Comparison of ENCODE assay signal across 9 cellular contexts in genomic region chr3:5198986-5199731, GRCh38. TPM values are rescaled to one million over a fixed set of nuclear protein-coding genes. Genes with fewer than 3 reads are reported as not detected.
DNase-seq lines count a peak whose midpoint lies in the region; ATAC-seq, FAIRE-seq and TF ChIP-seq lines count a peak whose summit lies in the region.
"Had no signal": no experiment of that assay in that cellular context is flagged by ENCODE, and none has a peak within 500 bp of the region (broad histone marks: within the 10 kb centered on the region; RNA-seq: fewer than 3 reads in every experiment).

No MANE protein-coding gene starts in this region.

- H3K4me3 Mint-ChIP-seq in activated T-cell treated with anti-CD3 and anti-CD28 coated beads, Interleukin-2, amount 50 U/mL, for 72 hours, result peak overlapping the region; percentile 83 to 91
- H3K4me3 Mint-ChIP-seq in activated B cell treated with CpG ODN at 0.5 μM for 24 hours, result peak overlapping the region; percentile 68
- H3K4me3 Mint-ChIP-seq in stimulated activated memory B cell treated with anti-CD40 and anti-IgM and Interleukin-4, amounts not matched to agents 10 μg/mL and 1 μg/mL and 100 μg/mL, for 72 hours, result peak overlapping the region; percentile 60

- ATAC-seq in activated T-cell treated with anti-CD3 and anti-CD28 coated beads, Interleukin-2, amount 50 U/mL, for 72 hours (replicated peaks in 1 of 2), result peak in 1 of 2 donors; percentile 10
- ATAC-seq in HG03159 (IDR thresholded peaks at IDR 0.05; ENCODE audit: unreplicated experiment) (peak; percentile 38), activated B cell treated with CpG ODN at 0.5 μM for 24 hours (ENCODE audit: low read depth) (peak; percentile 31)
- ATAC-seq in stimulated activated memory B cell treated with anti-CD40 and anti-IgM and Interleukin-4, amounts not matched to agents 10 μg/mL and 1 μg/mL and 100 μg/mL, for 72 hours, result peak; percentile 73

- no peak for FAIRE-seq in H54 (lab: Jason Lieb, UNC)

- peaks cover 16 to 46% (median 31%) of the 10 kb centered on the region in 4 donors for H3K4me1 ChIP-seq in stomach

- peak overlapping the region; percentile 100 for H3K27ac Mint-ChIP-seq in activated T-cell treated with anti-CD3 and anti-CD28 coated beads, Interleukin-2, amount 50 U/mL, for 72 hours
- H3K27ac Mint-ChIP-seq in activated B cell treated with CpG ODN at 0.5 μM for 24 hours, result peak overlapping the region; percentile 89
- H3K27ac Mint-ChIP-seq in stimulated activated memory B cell treated with anti-CD40 and anti-IgM and Interleukin-4, amounts not matched to agents 10 μg/mL and 1 μg/mL and 100 μg/mL, for 72 hours, result peak overlapping the region; percentile 92

- peaks cover 29 to 59% (median 54%) of the 10 kb centered on the region in 4 donors for H3K36me3 ChIP-seq in stomach

- peaks cover 89% of the 10 kb centered on the region for H3K4me1 Mint-ChIP-seq in activated T-cell treated with anti-CD3 and anti-CD28 coated beads, Interleukin-2, amount 50 U/mL, for 72 hours (ENCODE audit: low read depth)
- peaks cover 84% of the 10 kb centered on the region for H3K4me1 Mint-ChIP-seq in activated B cell treated with CpG ODN at 0.5 μM for 24 hours
- peaks cover 83% of the 10 kb centered on the region for H3K4me1 Mint-ChIP-seq in stimulated activated memory B cell treated with anti-CD40 and anti-IgM and Interleukin-4, amounts not matched to agents 10 μg/mL and 1 μg/mL and 100 μg/mL, for 72 hours

- peaks cover 34 to 77% of the 10 kb centered on the region in 2 donors for H3K36me3 Mint-ChIP-seq in activated T-cell treated with anti-CD3 and anti-CD28 coated beads, Interleukin-2, amount 50 U/mL, for 72 hours (ENCODE audit: insufficient read depth in 2 of 2)
- peaks cover 89% of the 10 kb centered on the region for H3K36me3 Mint-ChIP-seq in activated B cell treated with CpG ODN at 0.5 μM for 24 hours (ENCODE audit: low read depth)
- H3K36me3 Mint-ChIP-seq in stimulated activated memory B cell treated with anti-CD40 and anti-IgM and Interleukin-4, amounts not matched to agents 10 μg/mL and 1 μg/mL and 100 μg/mL, for 72 hours, result peaks cover 82% of the 10 kb centered on the region

- no peaks in the 10 kb centered on the region for H3K27me3 Mint-ChIP-seq in activated T-cell treated with anti-CD3 and anti-CD28 coated beads, Interleukin-2, amount 50 U/mL, for 72 hours (ENCODE audit: low read depth)
- no peaks in the 10 kb centered on the region for H3K27me3 Mint-ChIP-seq in activated B cell treated with CpG ODN at 0.5 μM for 24 hours
- H3K27me3 Mint-ChIP-seq in stimulated activated memory B cell treated with anti-CD40 and anti-IgM and Interleukin-4, amounts not matched to agents 10 μg/mL and 1 μg/mL and 100 μg/mL, for 72 hours, result no peaks in the 10 kb centered on the region

- no peaks in the 10 kb centered on the region for H3K9me3 ChIP-seq in stomach

- TF ChIP-seq CTCF in activated B cell treated with CpG ODN at 0.5 μM for 24 hours (IDR thresholded peaks at IDR 0.05) (no peak), stomach (IDR thresholded peaks at IDR 0.05) (no peak)

- POLR2A ChIA-PET in activated B cell treated with CpG ODN at 0.5 μM for 24 hours (lab: Charles Lee), result interaction anchor here (0.6 to 6.2 kb wide), 5 partner anchors 12 to 705 kb away, joined by 7 to 129 read pairs (median 13); partner anchors contain the start of genes BHLHE40 and EDEM1

- TF ChIP-seq POLR2A in H54 (IDR thresholded peaks at IDR 0.05; ENCODE audit: low read depth, low read length) (no peak), stomach (IDR thresholded peaks at IDR 0.05) (no peak)

- CTCF ChIA-PET in activated B cell treated with CpG ODN at 0.5 μM for 24 hours (lab: Charles Lee), result interaction anchor here (1.0 kb wide), 1 partner anchor 11 kb away, joined by 3 read pairs; no protein-coding TSS in a partner anchor

- TF ChIP-seq EP300 in stomach (IDR thresholded peaks at IDR 0.05), result no peak

- peak; percentile 28 to 47 for DNase-seq in activated T-cell treated with anti-CD3 and anti-CD28 coated beads, Interleukin-2, amount 50 U/mL, for 72 hours
- DNase-seq in activated T-cell treated with anti-CD3 and anti-CD28 coated beads for 4 hours (no peak), activated B cell treated with CpG ODN at 0.5 μM for 24 hours (no peak), H54 (ENCODE audit: insufficient read length, low spot score) (no peak), stomach (no peak), DMS153 treated with DMSO at 0.1 percent for 48 hours (lab: John Stamatoyannopoulos, UW; ENCODE audit: unreplicated experiment) (no peak)
- DNase-seq: stimulated activated CD4-positive, alpha-beta T cell treated with anti-CD3 and anti-CD28 coated beads, Interleukin-4, amount 100 ng/mL, for 1 hour had no signal

- intact Hi-C loops in activated B cell treated with CpG ODN at 0.5 μM for 24 hours (cut with micrococcal nuclease), result loop anchor here (1.0 kb wide), 1 partner anchor 59 kb away; no protein-coding TSS in a partner anchor
- intact Hi-C loops in stomach (cut with DNase I; ENCODE audit: low total_unique reads), result no loop called here

- peaks cover 2 to 3% of the 10 kb centered on the region in 2 donors for H3K9me3 Mint-ChIP-seq in activated T-cell treated with anti-CD3 and anti-CD28 coated beads, Interleukin-2, amount 50 U/mL, for 72 hours
- H3K9me3 Mint-ChIP-seq in activated B cell treated with CpG ODN at 0.5 μM for 24 hours, result no peaks in the 10 kb centered on the region
- H3K9me3 Mint-ChIP-seq in stimulated activated memory B cell treated with anti-CD40 and anti-IgM and Interleukin-4, amounts not matched to agents 10 μg/mL and 1 μg/mL and 100 μg/mL, for 72 hours, result peaks cover 4% of the 10 kb centered on the region

- WGBS in stomach, 5 donors, result 59 to 71% (median 69%) methylated on average over 5 of the region's 5 CpGs

- no peaks in the 10 kb centered on the region for H3K27me3 ChIP-seq in stomach

- H3K27ac ChIP-seq in stomach, result peak overlapping the region in 2 of 5 donors; percentile 16 to 72

- no peak overlapping the region for H3K4me3 ChIP-seq in stomach

RNA-seq across cellular contexts. Expression of gene EDEM1, which starts 11.7 kb away (rescaled TPM):
- 100 to 1,000 TPM; 225 to 272 TPM for total RNA-seq in activated T-cell treated with anti-CD3 and anti-CD28 coated beads, Interleukin-2, amount 50 U/mL, for 72 hours
- total RNA-seq in activated B cell treated with CpG ODN at 0.5 μM for 24 hours (171 and 185 TPM in 2 replicates), stomach (100 to 1,000 TPM in 1 of 5 donors, 10 to 100 TPM in 4; 22.2 to 160 (median 53.1) TPM)
- polyA plus RNA-seq in stomach, result 1 to 10 TPM; 5.3 to 7.2 (median 5.4) TPM

Comparison
In these comparisons a context has a peak if more than half of its experiments do, and no peak if none do; other contexts are left out.
1. DNase-seq: peak in activated T-cell treated with anti-CD3 and anti-CD28 coated beads, Interleukin-2, amount 50 U/mL, for 72 hours (2 of 2); none in activated T-cell treated with anti-CD3 and anti-CD28 coated beads for 4 hours (single experiment), activated B cell treated with CpG ODN at 0.5 μM for 24 hours (single experiment), H54 (single experiment), stomach (single experiment) and DMS153 treated with DMSO at 0.1 percent for 48 hours (single experiment).
2. Peak in every context shown above with its lines, with median percentiles within 50 percentile points of each other: H3K27ac Mint-ChIP-seq and H3K4me3 Mint-ChIP-seq.